15 cellular contexts compared by ENCODE assay signal in genomic region chr18:9092665-9093064, GRCh38. TPM values are rescaled to one million over a fixed set of nuclear protein-coding genes. Genes with fewer than 3 reads are reported as not detected.
DNase-seq lines count a peak whose midpoint lies in the region; ATAC-seq lines count a peak whose summit lies in the region.
"Had no signal": no experiment of that assay in that cellular context is flagged by ENCODE, and none has a peak within 500 bp of the region (broad histone marks: within the 10 kb centered on the region; RNA-seq: fewer than 3 reads in every experiment).

No MANE protein-coding gene starts in this region.

- H3K9me3 ChIP-seq in right cardiac atrium (ENCODE audit: control insufficient read depth, low read length), result no peaks in the 10 kb centered on the region
- H3K9me3 ChIP-seq: adrenal gland, gastrocnemius medialis had no signal

- peaks cover 3% of the 10 kb centered on the region for H3K9me3 Mint-ChIP-seq in activated T-helper 1 cell treated with anti-CD3 and anti-CD28 coated beads, Interleukin-12 subunit alpha, Interleukin-12 subunit beta, Interleukin-2, Interleukin-4 antibody, amounts not matched to agents 30 ng/mL and 10 ng/mL and 1 ng/mL, durations not matched to agents 14 hours and 24 hours and 36 hours
- H3K9me3 Mint-ChIP-seq: naive B cell had no signal

- peak; percentile 19 to 51 for ATAC-seq in right cardiac atrium
- ATAC-seq: gastrocnemius medialis, sciatic nerve had no signal

- H3K27ac Mint-ChIP-seq in activated T-helper 1 cell treated with anti-CD3 and anti-CD28 coated beads, Interleukin-12 subunit alpha, Interleukin-12 subunit beta, Interleukin-2, Interleukin-4 antibody, amounts not matched to agents 30 ng/mL and 10 ng/mL and 1 ng/mL, durations not matched to agents 14 hours and 24 hours and 36 hours, result peak overlapping the region; percentile 99
- H3K27ac Mint-ChIP-seq: naive B cell had no signal

- H3K4me1 ChIP-seq in right cardiac atrium (ENCODE audit: control insufficient read depth, insufficient read depth, low read length), result no peaks in the 10 kb centered on the region

- intact Hi-C loops in activated T-helper 1 cell treated with anti-CD3 and anti-CD28 coated beads, Interleukin-12 subunit alpha, Interleukin-12 subunit beta, Interleukin-2, Interleukin-4 antibody, amounts not matched to agents 30 ng/mL and 10 ng/mL and 1 ng/mL, durations not matched to agents 14 hours and 24 hours and 36 hours (cut with micrococcal nuclease), result no loop called here
- intact Hi-C loops in right cardiac atrium (cut with DNase I), result no loop called here

- DNase-seq in CD1c-positive myeloid dendritic cell (ENCODE audit: extremely low spot score) (peak; percentile 49), EH (ENCODE audit: low read depth) (peak; percentile 49), right cardiac atrium (no peak), NOMO-1 (lab: John Stamatoyannopoulos, UW; ENCODE audit: unreplicated experiment in 2 of 2) (no peak), medulla oblongata (ENCODE audit: extremely low spot score) (no peak), epidermal melanocyte (ENCODE audit: insufficient read length, low spot score) (no peak), NCI-H2029 (lab: John Stamatoyannopoulos, UW) (no peak)
- no peak for DNase-seq in activated T-helper 1 cell treated with anti-CD3 and anti-CD28 coated beads, Interleukin-12 subunit alpha, Interleukin-12 subunit beta, Interleukin-2, Interleukin-4 antibody, amounts not matched to agents 30 ng/mL and 10 ng/mL and 1 ng/mL, durations not matched to agents 14 hours and 24 hours and 36 hours (ENCODE audit: low spot score)
- DNase-seq: adrenal gland; CD8-positive, alpha-beta memory T cell; gastrocnemius medialis; H7; islet precursor cell; naive B cell had no signal

- H3K4me3 ChIP-seq in right cardiac atrium (ENCODE audit: low read length), result no peak overlapping the region
- H3K4me3 ChIP-seq: adrenal gland, gastrocnemius medialis had no signal

- WGBS in right cardiac atrium, result 55% methylated on average over 2 of the region's 2 CpGs

- H3K27me3 ChIP-seq in right cardiac atrium (ENCODE audit: control insufficient read depth, insufficient read depth), result no peaks in the 10 kb centered on the region
- H3K27me3 ChIP-seq: adrenal gland, gastrocnemius medialis had no signal

- no peak overlapping the region for H3K27ac ChIP-seq in right cardiac atrium (ENCODE audit: low read length)
- H3K27ac ChIP-seq: gastrocnemius medialis had no signal

- H3K27me3 Mint-ChIP-seq in activated T-helper 1 cell treated with anti-CD3 and anti-CD28 coated beads, Interleukin-12 subunit alpha, Interleukin-12 subunit beta, Interleukin-2, Interleukin-4 antibody, amounts not matched to agents 30 ng/mL and 10 ng/mL and 1 ng/mL, durations not matched to agents 14 hours and 24 hours and 36 hours (ENCODE audit: insufficient read depth), result no peaks in the 10 kb centered on the region
- H3K27me3 Mint-ChIP-seq: naive B cell had no signal

- peaks cover 85% of the 10 kb centered on the region for H3K4me1 Mint-ChIP-seq in activated T-helper 1 cell treated with anti-CD3 and anti-CD28 coated beads, Interleukin-12 subunit alpha, Interleukin-12 subunit beta, Interleukin-2, Interleukin-4 antibody, amounts not matched to agents 30 ng/mL and 10 ng/mL and 1 ng/mL, durations not matched to agents 14 hours and 24 hours and 36 hours (ENCODE audit: low read depth)

- peaks cover 23% of the 10 kb centered on the region for H3K36me3 Mint-ChIP-seq in activated T-helper 1 cell treated with anti-CD3 and anti-CD28 coated beads, Interleukin-12 subunit alpha, Interleukin-12 subunit beta, Interleukin-2, Interleukin-4 antibody, amounts not matched to agents 30 ng/mL and 10 ng/mL and 1 ng/mL, durations not matched to agents 14 hours and 24 hours and 36 hours (ENCODE audit: low read depth)
- H3K36me3 Mint-ChIP-seq: CD8-positive, alpha-beta memory T cell; naive B cell had no signal

- H3K4me3 Mint-ChIP-seq in activated T-helper 1 cell treated with anti-CD3 and anti-CD28 coated beads, Interleukin-12 subunit alpha, Interleukin-12 subunit beta, Interleukin-2, Interleukin-4 antibody, amounts not matched to agents 30 ng/mL and 10 ng/mL and 1 ng/mL, durations not matched to agents 14 hours and 24 hours and 36 hours, result no peak overlapping the region
- H3K4me3 Mint-ChIP-seq: CD8-positive, alpha-beta memory T cell; naive B cell had no signal

RNA-seq across cellular contexts. Expression of gene NDUFV2, which starts 9.8 kb away (rescaled TPM):
- total RNA-seq in activated T-helper 1 cell treated with anti-CD3 and anti-CD28 coated beads, Interleukin-12 subunit alpha, Interleukin-12 subunit beta, Interleukin-2, Interleukin-4 antibody, amounts not matched to agents 30 ng/mL and 10 ng/mL and 1 ng/mL, durations not matched to agents 14 hours and 24 hours and 36 hours, result 381 and 391 TPM in 2 replicates
- 100 to 1,000 TPM; 283 to 340 (median 304) TPM for total RNA-seq in right cardiac atrium
- 767 TPM for polyA plus RNA-seq in right cardiac atrium

RNA-seq across cellular contexts. Expression of gene ANKRD12, which starts 43.9 kb away (rescaled TPM):
- total RNA-seq in activated T-helper 1 cell treated with anti-CD3 and anti-CD28 coated beads, Interleukin-12 subunit alpha, Interleukin-12 subunit beta, Interleukin-2, Interleukin-4 antibody, amounts not matched to agents 30 ng/mL and 10 ng/mL and 1 ng/mL, durations not matched to agents 14 hours and 24 hours and 36 hours, result 61.3 and 62.2 TPM in 2 replicates
- total RNA-seq in right cardiac atrium, result 10 to 100 TPM; 47.3 to 59.6 (median 51.3) TPM
- 7.3 TPM for polyA plus RNA-seq in right cardiac atrium

Comparison
In these comparisons a context has a peak if more than half of its experiments do, and no peak if none do; other contexts are left out.
1. DNase-seq: peak in CD1c-positive myeloid dendritic cell (single experiment) and EH (single experiment); none in activated T-helper 1 cell treated with anti-CD3 and anti-CD28 coated beads, Interleukin-12 subunit alpha, Interleukin-12 subunit beta, Interleukin-2, Interleukin-4 antibody, amounts not matched to agents 30 ng/mL and 10 ng/mL and 1 ng/mL, durations not matched to agents 14 hours and 24 hours and 36 hours (single experiment), right cardiac atrium (0 of 3), NOMO-1 (0 of 2), medulla oblongata (single experiment), epidermal melanocyte (single experiment) and NCI-H2029 (single experiment).